Comparison of ENCODE assay signal across 16 cellular contexts in the genomic region with DNA sequence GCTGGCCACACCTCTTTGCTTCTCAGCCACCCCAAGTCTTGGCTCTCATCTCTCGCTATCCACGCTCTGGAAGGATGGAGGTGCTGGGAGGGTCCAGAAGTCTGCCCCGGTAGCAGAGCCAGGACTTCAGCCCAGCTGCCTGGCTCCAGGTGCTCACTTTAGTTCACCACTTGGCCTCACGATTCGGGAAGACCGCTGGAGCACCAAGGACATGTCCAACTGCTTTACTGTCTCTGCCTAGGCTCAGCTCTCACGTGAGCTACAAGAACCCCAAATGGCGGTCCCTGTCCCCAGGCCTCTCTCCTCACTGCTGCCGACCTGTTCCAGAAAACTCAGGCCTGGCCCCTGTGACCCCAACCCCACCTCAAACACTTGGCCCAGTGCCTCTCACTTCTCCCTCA. TPM values are rescaled to one million over a fixed set of nuclear protein-coding genes. Genes with fewer than 3 reads are reported as not detected.
A peak's percentile ranks its signal among the peaks of the same experiment; 100 is the strongest.
DNase-seq lines count a peak whose midpoint lies in the region; ATAC-seq, FAIRE-seq and TF ChIP-seq lines count a peak whose summit lies in the region.
"Had no signal": no experiment of that assay in that cellular context is flagged by ENCODE, and none has a peak within 500 bp of the region (broad histone marks: within the 10 kb centered on the region; RNA-seq: fewer than 3 reads in every experiment).

No MANE protein-coding gene starts in this region.

- H3K4me3 Mint-ChIP-seq in T-helper 1 cell treated with Interleukin-12 subunit alpha and Interleukin-12 subunit beta and Interleukin-4 antibody, amounts not matched to agents 30 μg/mL and 1 μg/mL, for 36 hours = no peak overlapping the region
- H3K4me3 Mint-ChIP-seq in activated T-helper 1 cell treated with anti-CD3 and anti-CD28 coated beads, Interleukin-12 subunit alpha, Interleukin-12 subunit beta, Interleukin-2, Interleukin-4 antibody, amounts not matched to agents 30 ng/mL and 10 ng/mL and 1 ng/mL, durations not matched to agents 14 hours and 24 hours and 36 hours = peak overlapping the region; percentile 98
- H3K4me3 Mint-ChIP-seq in naive thymus-derived CD8-positive, alpha-beta T cell = peak overlapping the region in 4 of 10 donors; percentile 4 to 57 (median 32)
- H3K4me3 Mint-ChIP-seq: activated B cell treated with CpG ODN at 0.5 μM for 24 hours had no signal

- ATAC-seq in naive thymus-derived CD8-positive, alpha-beta T cell = no peak

- no peak for TF ChIP-seq CTCF in C4-2B (conservative IDR thresholded peaks at IDR 0.05)

- DNase-seq in T-helper 1 cell (no peak), NOMO-1 treated with DMSO at 0.1 percent for 48 hours (lab: John Stamatoyannopoulos, UW; ENCODE audit: unreplicated experiment) (no peak), HTR-8/SVneo (ENCODE audit: insufficient read length, low spot score) (no peak), DMS153 (lab: John Stamatoyannopoulos, UW) (no peak)
- no peak for DNase-seq in activated T-helper 1 cell treated with anti-CD3 and anti-CD28 coated beads, Interleukin-12 subunit alpha, Interleukin-12 subunit beta, Interleukin-2, Interleukin-4 antibody, amounts not matched to agents 30 ng/mL and 10 ng/mL and 1 ng/mL, durations not matched to agents 14 hours and 24 hours and 36 hours (ENCODE audit: low spot score)
- DNase-seq in naive thymus-derived CD8-positive, alpha-beta T cell = no peak
- DNase-seq: activated B cell treated with CpG ODN at 0.5 μM for 24 hours, GF-D8, NCI-H774, retina had no signal

- H3K27ac ChIP-seq in C4-2B = peak overlapping the region; percentile 1; the same call in 1 of the 2 replicates
- H3K27ac ChIP-seq: ascending aorta, Peyer's patch had no signal

- H3K27me3 Mint-ChIP-seq in T-helper 1 cell treated with Interleukin-12 subunit alpha and Interleukin-12 subunit beta and Interleukin-4 antibody, amounts not matched to agents 30 μg/mL and 1 μg/mL, for 36 hours (ENCODE audit: low read depth) = no peaks in the 10 kb centered on the region
- no peaks in the 10 kb centered on the region for H3K27me3 Mint-ChIP-seq in activated T-helper 1 cell treated with anti-CD3 and anti-CD28 coated beads, Interleukin-12 subunit alpha, Interleukin-12 subunit beta, Interleukin-2, Interleukin-4 antibody, amounts not matched to agents 30 ng/mL and 10 ng/mL and 1 ng/mL, durations not matched to agents 14 hours and 24 hours and 36 hours (ENCODE audit: insufficient read depth)
- H3K27me3 Mint-ChIP-seq in naive thymus-derived CD8-positive, alpha-beta T cell = no peaks in the 10 kb centered on the region
- H3K27me3 Mint-ChIP-seq: activated B cell treated with CpG ODN at 0.5 μM for 24 hours had no signal

- H3K4me1 Mint-ChIP-seq in T-helper 1 cell treated with Interleukin-12 subunit alpha and Interleukin-12 subunit beta and Interleukin-4 antibody, amounts not matched to agents 30 μg/mL and 1 μg/mL, for 36 hours (ENCODE audit: low read depth) = peaks cover 36% of the 10 kb centered on the region
- H3K4me1 Mint-ChIP-seq in activated T-helper 1 cell treated with anti-CD3 and anti-CD28 coated beads, Interleukin-12 subunit alpha, Interleukin-12 subunit beta, Interleukin-2, Interleukin-4 antibody, amounts not matched to agents 30 ng/mL and 10 ng/mL and 1 ng/mL, durations not matched to agents 14 hours and 24 hours and 36 hours (ENCODE audit: low read depth) = peaks cover 57% of the 10 kb centered on the region
- H3K4me1 Mint-ChIP-seq in naive thymus-derived CD8-positive, alpha-beta T cell = peaks cover 40 to 77% (median 57%) of the 10 kb centered on the region in 4 donors

- peaks cover 29% of the 10 kb centered on the region for H3K36me3 Mint-ChIP-seq in T-helper 1 cell treated with Interleukin-12 subunit alpha and Interleukin-12 subunit beta and Interleukin-4 antibody, amounts not matched to agents 30 μg/mL and 1 μg/mL, for 36 hours (ENCODE audit: low read depth)
- H3K36me3 Mint-ChIP-seq in activated T-helper 1 cell treated with anti-CD3 and anti-CD28 coated beads, Interleukin-12 subunit alpha, Interleukin-12 subunit beta, Interleukin-2, Interleukin-4 antibody, amounts not matched to agents 30 ng/mL and 10 ng/mL and 1 ng/mL, durations not matched to agents 14 hours and 24 hours and 36 hours (ENCODE audit: low read depth) = peaks cover 44% of the 10 kb centered on the region
- H3K36me3 Mint-ChIP-seq in naive thymus-derived CD8-positive, alpha-beta T cell = peaks cover 0 to 33% (median 0%) of the 10 kb centered on the region in 3 donors

- intact Hi-C loops in activated T-helper 1 cell treated with anti-CD3 and anti-CD28 coated beads, Interleukin-12 subunit alpha, Interleukin-12 subunit beta, Interleukin-2, Interleukin-4 antibody, amounts not matched to agents 30 ng/mL and 10 ng/mL and 1 ng/mL, durations not matched to agents 14 hours and 24 hours and 36 hours (cut with micrococcal nuclease) = loop anchor here (10.0 kb wide), 1 partner anchor 638 kb away; no protein-coding TSS in a partner anchor

- no peaks in the 10 kb centered on the region for H3K9me3 Mint-ChIP-seq in T-helper 1 cell treated with Interleukin-12 subunit alpha and Interleukin-12 subunit beta and Interleukin-4 antibody, amounts not matched to agents 30 μg/mL and 1 μg/mL, for 36 hours
- H3K9me3 Mint-ChIP-seq in activated T-helper 1 cell treated with anti-CD3 and anti-CD28 coated beads, Interleukin-12 subunit alpha, Interleukin-12 subunit beta, Interleukin-2, Interleukin-4 antibody, amounts not matched to agents 30 ng/mL and 10 ng/mL and 1 ng/mL, durations not matched to agents 14 hours and 24 hours and 36 hours = no peaks in the 10 kb centered on the region
- no peaks in the 10 kb centered on the region for H3K9me3 Mint-ChIP-seq in naive thymus-derived CD8-positive, alpha-beta T cell
- H3K9me3 Mint-ChIP-seq: activated B cell treated with CpG ODN at 0.5 μM for 24 hours had no signal

- peak overlapping the region; percentile 6 for H3K27ac Mint-ChIP-seq in T-helper 1 cell treated with Interleukin-12 subunit alpha and Interleukin-12 subunit beta and Interleukin-4 antibody, amounts not matched to agents 30 μg/mL and 1 μg/mL, for 36 hours
- peak overlapping the region; percentile 70 for H3K27ac Mint-ChIP-seq in activated T-helper 1 cell treated with anti-CD3 and anti-CD28 coated beads, Interleukin-12 subunit alpha, Interleukin-12 subunit beta, Interleukin-2, Interleukin-4 antibody, amounts not matched to agents 30 ng/mL and 10 ng/mL and 1 ng/mL, durations not matched to agents 14 hours and 24 hours and 36 hours
- H3K27ac Mint-ChIP-seq in naive thymus-derived CD8-positive, alpha-beta T cell = peak overlapping the region in 8 of 10 donors; percentile 57 to 92 (median 78)
- H3K27ac Mint-ChIP-seq: activated B cell treated with CpG ODN at 0.5 μM for 24 hours had no signal

- FAIRE-seq in HTR-8/SVneo (lab: Jason Lieb, UNC) = no peak
- FAIRE-seq: colon had no signal

- POLR2A ChIA-PET in naive thymus-derived CD8-positive, alpha-beta T cell (lab: Charles Lee) = no interaction called here

RNA-seq across cellular contexts. Expression of gene TRIM11, which starts 3.4 kb away (rescaled TPM):
- 60.7 and 63.2 TPM in 2 replicates for total RNA-seq in activated T-helper 1 cell treated with anti-CD3 and anti-CD28 coated beads, Interleukin-12 subunit alpha, Interleukin-12 subunit beta, Interleukin-2, Interleukin-4 antibody, amounts not matched to agents 30 ng/mL and 10 ng/mL and 1 ng/mL, durations not matched to agents 14 hours and 24 hours and 36 hours
- total RNA-seq in naive thymus-derived CD8-positive, alpha-beta T cell = 10 to 100 TPM; 50.0 to 54.8 TPM
- 10 to 100 TPM in 2 of 3 donors, 1 to 10 TPM in 1; 9.2 to 17.9 (median 13.6) TPM for polyA plus RNA-seq in naive thymus-derived CD8-positive, alpha-beta T cell

RNA-seq across cellular contexts. Expression of gene TRIM17, which starts 13.4 kb away (rescaled TPM):
- 1.4 and 1.7 TPM in 2 replicates for total RNA-seq in activated T-helper 1 cell treated with anti-CD3 and anti-CD28 coated beads, Interleukin-12 subunit alpha, Interleukin-12 subunit beta, Interleukin-2, Interleukin-4 antibody, amounts not matched to agents 30 ng/mL and 10 ng/mL and 1 ng/mL, durations not matched to agents 14 hours and 24 hours and 36 hours
- 1 to 10 TPM; 1.7 to 3.1 TPM for total RNA-seq in naive thymus-derived CD8-positive, alpha-beta T cell
- under 1 TPM; 0.39 to 0.62 (median 0.58) TPM for polyA plus RNA-seq in naive thymus-derived CD8-positive, alpha-beta T cell
- total RNA-seq: A172, activated B cell treated with CpG ODN at 0.5 μM for 24 hours, ascending aorta had no signal

Comparison
In these comparisons a context has a peak if more than half of its experiments do, and no peak if none do; other contexts are left out.
1. H3K27ac Mint-ChIP-seq: peak in every context shown above with its lines; median percentile 78 in naive thymus-derived CD8-positive, alpha-beta T cell; 70 in activated T-helper 1 cell treated with anti-CD3 and anti-CD28 coated beads, Interleukin-12 subunit alpha, Interleukin-12 subunit beta, Interleukin-2, Interleukin-4 antibody, amounts not matched to agents 30 ng/mL and 10 ng/mL and 1 ng/mL, durations not matched to agents 14 hours and 24 hours and 36 hours; 6 in T-helper 1 cell treated with Interleukin-12 subunit alpha and Interleukin-12 subunit beta and Interleukin-4 antibody, amounts not matched to agents 30 μg/mL and 1 μg/mL, for 36 hours.